ENCODE assay signal across 1 cellular context in the genomic region with DNA sequence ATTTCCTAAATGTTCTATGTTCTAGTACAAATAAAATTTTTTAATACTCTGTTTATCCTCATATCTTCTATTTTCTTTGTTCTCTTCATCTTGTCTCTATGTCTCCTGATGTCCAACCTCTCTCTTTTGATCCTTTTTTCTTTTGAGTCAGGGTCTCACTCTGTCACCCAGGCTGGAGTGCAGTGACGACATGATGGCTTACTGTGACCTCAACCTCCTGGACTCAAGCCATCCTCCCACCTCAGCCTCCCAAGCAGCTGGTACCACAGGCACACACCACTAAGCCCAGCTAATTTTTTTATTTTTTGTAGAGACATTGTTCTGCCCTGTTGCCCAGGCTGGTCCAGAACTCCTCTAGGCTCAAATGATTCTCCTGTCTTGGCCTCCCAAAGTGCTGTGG.
TF ChIP-seq lines count a peak whose summit lies in the region.

No MANE protein-coding gene starts in this region.

TF ChIP-seq in H1, 55 proteins besides CTCF, POLR2A, EP300 and RAD21:
- TF ChIP-seq MAFK (IDR thresholded peaks at IDR 0.05; ENCODE audit: low read depth, low read length) (no peak), SRF (IDR thresholded peaks at IDR 0.05; ENCODE audit: low read depth, low read length) (no peak), SIRT6 (IDR thresholded peaks at IDR 0.05; ENCODE audit: low read length) (no peak), TCF12 (IDR thresholded peaks at IDR 0.05; ENCODE audit: low read depth, low read length) (no peak), SP4 (IDR thresholded peaks at IDR 0.05; ENCODE audit: low read length) (no peak), TAF7 (optimal IDR thresholded peaks at IDR 0.05; ENCODE audit: borderline replicate concordance, low read depth, low read length) (no peak), TEAD4 (IDR thresholded peaks at IDR 0.05; ENCODE audit: low read depth, low read length) (no peak), JUN (IDR thresholded peaks at IDR 0.05; ENCODE audit: low read depth, low read length) (no peak), BACH1 (IDR thresholded peaks at IDR 0.05; ENCODE audit: low read length) (no peak), GABPA (IDR thresholded peaks at IDR 0.05; ENCODE audit: borderline replicate concordance, insufficient read depth, low read length) (no peak), POU5F1 (IDR thresholded peaks at IDR 0.05; ENCODE audit: low read depth, low read length) (no peak), CREB1 (IDR thresholded peaks at IDR 0.05) (no peak), RNF2 (IDR thresholded peaks at IDR 0.05; ENCODE audit: borderline replicate concordance, low read depth, low read length, missing control alignments, poor library complexity, severe bottlenecking) (no peak), EZH2 (IDR thresholded peaks at IDR 0.05; ENCODE audit: low read depth, low read length, severe bottlenecking) (no peak)
- TF ChIP-seq, protein P1, sequence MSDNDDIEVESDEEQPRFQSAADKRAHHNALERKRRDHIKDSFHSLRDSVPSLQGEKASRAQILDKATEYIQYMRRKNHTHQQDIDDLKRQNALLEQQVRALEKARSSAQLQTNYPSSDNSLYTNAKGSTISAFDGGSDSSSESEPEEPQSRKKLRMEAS (IDR thresholded peaks at IDR 0.05), result no peak
